In genomic region chr14:20602583-20602982, GRCh38 we compare ENCODE assay signal across 40 cellular contexts. TPM values are rescaled to one million over a fixed set of nuclear protein-coding genes. Genes with fewer than 3 reads are reported as not detected.
"Had no signal": no experiment of that assay in that cellular context is flagged by ENCODE, and none has a peak within 500 bp of the region (broad histone marks: within the 10 kb centered on the region; RNA-seq: fewer than 3 reads in every experiment).

No MANE protein-coding gene starts in this region.

- DNase-seq: Karpas-422, KBM-7, MG63, NCI-H1048, NCI-H1092 treated with DMSO at 0.1 percent for 48 hours, NCI-H1105 treated with DMSO at 0.1 percent for 48 hours, NCI-H1417, NCI-H1436, NCI-H146, NCI-H1694, NCI-H187, NCI-H1930, NCI-H2029 treated with DMSO at 0.1 percent for 48 hours, NCI-H2081 treated with DMSO at 0.1 percent for 48 hours, NCI-H2107, NCI-H2171, NCI-H2227 treated with DMSO at 0.1 percent for 48 hours, NCI-H345, NCI-H446, NCI-H510A treated with DMSO at 0.1 percent for 48 hours, NCI-H524 treated with DMSO at 0.1 percent for 48 hours, NCI-H526 treated with DMSO at 0.1 percent for 48 hours, NCI-H774, PC-9, SHP77, SIG-M5, SJCRH30 had no signal

- H2AFZ ChIP-seq: PC-9 had no signal

- H3K4me3 ChIP-seq: MG63, PC-9, SJCRH30, SK-N-MC had no signal

- H3K27ac ChIP-seq: KMS-11, PC-9, RWPE1, SJCRH30, SK-N-MC had no signal

- FAIRE-seq: RCC 7860 had no signal

- H3K9me3 ChIP-seq: MG63, SJCRH30 had no signal

- ATAC-seq: Panc1, Right ventricle myocardium inferior, SK-N-SH treated with all-trans-retinoic acid at 6 μM for 48 hours had no signal

- H3K9ac ChIP-seq: KMS-11 had no signal

- H3K4me2 ChIP-seq: KMS-11, PC-9 had no signal

- H3K27me3 ChIP-seq: MG63 had no signal

- H3K4me1 ChIP-seq: SJCRH30 had no signal

- H3K36me3 ChIP-seq: MG63, SJCRH30 had no signal

RNA-seq across cellular contexts. Expression of gene RNASE12, which starts 11.4 kb away (rescaled TPM):
- total RNA-seq: LHCN-M2, M059J, NCI-H460, OCI-LY7, PC-9, Right ventricle myocardium inferior, RPMI7951, SJCRH30, SK-MEL-5 had no signal

RNA-seq across cellular contexts. Expression of gene RNASE11, which starts 14.8 kb away (rescaled TPM):
- total RNA-seq: LHCN-M2, M059J, NCI-H460, OCI-LY7, PC-9, Right ventricle myocardium inferior, RPMI7951, SJCRH30 had no signal

RNA-seq across cellular contexts. Expression of gene OR6S1, which starts 38.9 kb away (rescaled TPM):
- total RNA-seq: LHCN-M2, M059J, NCI-H460, OCI-LY7, PC-9, Right ventricle myocardium inferior, RPMI7951, SJCRH30, SK-MEL-5 had no signal

RNA-seq across cellular contexts. Expression of gene RNASE9, which starts 41.7 kb away (rescaled TPM):
- total RNA-seq: LHCN-M2, M059J, NCI-H460, OCI-LY7, PC-9, Right ventricle myocardium inferior, RPMI7951, SJCRH30, SK-MEL-5 had no signal
